10 cellular contexts compared by ENCODE assay signal in genomic region chr4:109588176-109588575, GRCh38. TPM values are rescaled to one million over a fixed set of nuclear protein-coding genes. Genes with fewer than 3 reads are reported as not detected.
DNase-seq lines count a peak whose midpoint lies in the region; ATAC-seq, FAIRE-seq and TF ChIP-seq lines count a peak whose summit lies in the region.
"Had no signal": no experiment of that assay in that cellular context is flagged by ENCODE, and none has a peak within 500 bp of the region (broad histone marks: within the 10 kb centered on the region; RNA-seq: fewer than 3 reads in every experiment).

No MANE protein-coding gene starts in this region.

- H3K4me3 ChIP-seq in small intestine (ENCODE audit: low read depth in 1 of 2, low read length in 2 of 2) (no peak overlapping the region), dorsolateral prefrontal cortex (no peak overlapping the region)

- H3K36me3 ChIP-seq in small intestine (ENCODE audit: control insufficient read depth in 2 of 2, insufficient read depth in 2 of 2, low read length in 2 of 2), result no peaks in the 10 kb centered on the region

- WGBS in small intestine, 3 donors, result 66 to 80% (median 71%) methylated on average over 4 of the region's 4 CpGs

- no peaks in the 10 kb centered on the region for H3K4me1 ChIP-seq in small intestine (ENCODE audit: control insufficient read depth in 2 of 2, insufficient read depth in 1 of 2, low read depth in 1 of 2, low read length in 1 of 2)

- no peak for FAIRE-seq in small intestine (lab: Jason Lieb, UNC)
- FAIRE-seq in D721Med (lab: Jason Lieb, UNC), result no peak
- FAIRE-seq: endometrium had no signal

- intact Hi-C loops in dorsolateral prefrontal cortex (cut with DNase I), result no loop called here

- DNase-seq in ELR (ENCODE audit: low read depth) (peak; percentile 4), small intestine (no peak), dorsolateral prefrontal cortex (no peak), D721Med (ENCODE audit: insufficient read length, low spot score) (no peak)
- DNase-seq in activated naive CD8-positive, alpha-beta T cell treated with anti-CD3 and anti-CD28 coated beads, Interleukin-2, amount 50 U/mL, for 16 hours (ENCODE audit: low read depth, low spot score), result peak; percentile 20
- DNase-seq: NCI-H2171 had no signal

- H3K27me3 ChIP-seq in small intestine (ENCODE audit: control insufficient read depth in 2 of 2, insufficient read depth in 2 of 2, low read length in 2 of 2), result no peaks in the 10 kb centered on the region
- no peaks in the 10 kb centered on the region for H3K27me3 ChIP-seq in dorsolateral prefrontal cortex

- peak; percentile 98 for ATAC-seq in GM21390 (IDR thresholded peaks at IDR 0.05; ENCODE audit: unreplicated experiment)
- ATAC-seq in HG03558 (IDR thresholded peaks at IDR 0.05; ENCODE audit: extremely low read depth, unreplicated experiment), result peak; percentile 96
- no peak for ATAC-seq in HG02678 (IDR thresholded peaks at IDR 0.05; ENCODE audit: unreplicated experiment)

- H3K27ac ChIP-seq in small intestine (ENCODE audit: low read depth in 1 of 2, low read length in 1 of 2) (no peak overlapping the region), dorsolateral prefrontal cortex (no peak overlapping the region)

- no peaks in the 10 kb centered on the region for H3K9me3 ChIP-seq in small intestine (ENCODE audit: control insufficient read depth, low read depth)

- no peak for TF ChIP-seq CTCF in dorsolateral prefrontal cortex (IDR thresholded peaks at IDR 0.05 in 54 of 56, conservative IDR thresholded peaks at IDR 0.05 in 2 of 56; ENCODE audit: low read depth in 1 of 56, partially characterized antibody in 56 of 56)
- TF ChIP-seq CTCF in D721Med (IDR thresholded peaks at IDR 0.05; ENCODE audit: insufficient read depth, missing control alignments), result no peak

RNA-seq across cellular contexts. Expression of gene MCUB, which starts 28.1 kb away (rescaled TPM):
- polyA plus RNA-seq in small intestine, result 10 to 100 TPM in 1 of 3 donors, 1 to 10 TPM in 2; 2.2 to 12.8 (median 3.5) TPM
- total RNA-seq in dorsolateral prefrontal cortex, result 10 to 100 TPM in 3 of 120 experiments, 1 to 10 TPM in 117; 1.3 to 14.3 (median 4.8) TPM

Comparison
In these comparisons a context has a peak if more than half of its experiments do, and no peak if none do; other contexts are left out.
1. DNase-seq: peak in ELR (single experiment) and activated naive CD8-positive, alpha-beta T cell treated with anti-CD3 and anti-CD28 coated beads, Interleukin-2, amount 50 U/mL, for 16 hours (single experiment); none in small intestine (single experiment), dorsolateral prefrontal cortex (0 of 10) and D721Med (single experiment).